ENCODE assay signal across 33 cellular contexts in the genomic region with DNA sequence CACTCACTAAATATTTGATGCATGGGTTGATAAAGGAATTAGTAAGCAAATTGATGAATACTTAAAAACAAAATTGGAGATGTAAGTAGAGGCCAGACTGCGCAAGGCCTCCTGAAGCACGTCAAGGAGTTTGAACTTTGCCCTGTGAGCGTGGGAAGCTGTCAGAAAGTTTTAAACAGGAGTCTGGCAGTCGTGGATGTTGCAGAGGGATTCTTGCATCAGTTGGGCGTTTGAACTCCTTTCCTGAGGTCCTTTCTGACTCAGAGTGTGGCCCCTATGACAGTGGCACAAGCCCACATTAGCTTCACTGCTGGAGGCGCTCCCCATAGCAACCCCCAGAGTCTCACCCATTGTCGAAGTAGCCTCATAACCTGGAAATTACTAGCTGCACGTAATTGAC. TPM values are rescaled to one million over a fixed set of nuclear protein-coding genes. Genes with fewer than 3 reads are reported as not detected.
DNase-seq lines count a peak whose midpoint lies in the region; ATAC-seq and TF ChIP-seq lines count a peak whose summit lies in the region.
"Had no signal": no experiment of that assay in that cellular context is flagged by ENCODE, and none has a peak within 500 bp of the region (broad histone marks: within the 10 kb centered on the region; RNA-seq: fewer than 3 reads in every experiment).

No MANE protein-coding gene starts in this region.

- no peak for TF ChIP-seq POLR2A in thyroid gland (IDR thresholded peaks at IDR 0.05)

- POLR2A ChIA-PET in AG04450 (lab: Yijun Ruan, JAX), result no interaction called here

- CTCF ChIA-PET in AG04450 (lab: Charles Lee), result interaction anchor here (0.5 to 1.9 kb wide), 5 partner anchors 45 to 915 kb away, joined by 3 to 5 read pairs (median 4); no protein-coding TSS in a partner anchor

- ATAC-seq in GM19467 (IDR thresholded peaks at IDR 0.05; ENCODE audit: unreplicated experiment), result no peak
- ATAC-seq: body of pancreas; CD8-positive, alpha-beta T cell; heart right ventricle; SK-N-SH treated with all-trans-retinoic acid at 6 μM for 48 hours; stimulated activated naive CD8-positive, alpha-beta T cell treated with anti-CD3 and anti-CD28 coated beads, Interleukin-15, amount 100 ng/mL, for 72 hours had no signal

- intact Hi-C loops in thyroid gland (cut with DNase I), result no loop called here

- 77 to 79% methylated on average over 8 of the region's 8 CpGs for WGBS in thyroid gland, 2 donors

- DNase-seq in AG04450 (ENCODE audit: low read depth, low spot score) (peak; percentile 51), NCI-H69 (lab: John Stamatoyannopoulos, UW) (peak; percentile 5), fibroblast of gingiva (ENCODE audit: low read depth) (peak; percentile 57), amniotic stem cell (lab: John Stamatoyannopoulos, UW) (no peak), thyroid gland (no peak), NCI-H1048 (lab: John Stamatoyannopoulos, UW) (no peak)
- DNase-seq: 8988T; activated CD4-positive, alpha-beta T cell treated with anti-CD3 and anti-CD28 coated beads for 48 hours; activated CD8-positive, alpha-beta memory T cell treated with anti-CD3 and anti-CD28 coated beads for 24 hours; activated effector memory CD4-positive, alpha-beta T cell treated with anti-CD3 and anti-CD28 coated beads, Interleukin-2, amount 50 U/mL, for 16 hours; activated naive CD8-positive, alpha-beta T cell treated with anti-CD3 and anti-CD28 coated beads for 36 hours; body of pancreas; CD8-positive, alpha-beta T cell; DMS 273 treated with DMSO at 0.1 percent for 48 hours; foreskin melanocyte; heart right ventricle; NCI-H146; NCI-H2107; NCI-H446; nucleus accumbens; small intestine; stimulated activated CD4-positive, alpha-beta T cell treated with anti-CD3 and anti-CD28 coated beads, Interleukin-1b, Interleukin-23, amount 100 ng/mL, for 48 hours; stimulated activated CD8-positive, alpha-beta memory T cell treated with anti-CD3 and anti-CD28 coated beads, Interleukin-4, amount 100 ng/mL, for 48 hours; stimulated activated naive CD8-positive, alpha-beta T cell treated with anti-CD3 and anti-CD28 coated beads, Interleukin-15, amount 100 ng/mL, for 72 hours; T-helper 2 cell had no signal

- no peak overlapping the region for H3K4me3 Mint-ChIP-seq in nephron
- H3K4me3 Mint-ChIP-seq: activated naive CD8-positive, alpha-beta T cell treated with anti-CD3 and anti-CD28 coated beads for 36 hours; CD8-positive, alpha-beta T cell; stimulated activated naive CD8-positive, alpha-beta T cell treated with anti-CD3 and anti-CD28 coated beads, Interleukin-15, amount 100 ng/mL, for 72 hours had no signal

- no peak overlapping the region for H3K4me3 ChIP-seq in AG04450 (ENCODE audit: low read depth, low read length)
- H3K4me3 ChIP-seq in thyroid gland (replicated peaks in 1 of 3), result no peak overlapping the region
- H3K4me3 ChIP-seq: body of pancreas, heart right ventricle had no signal

- H3K36me3 Mint-ChIP-seq in nephron (ENCODE audit: low read depth), result no peaks in the 10 kb centered on the region
- H3K36me3 Mint-ChIP-seq: CD8-positive, alpha-beta T cell had no signal

- H3K36me3 ChIP-seq in thyroid gland, result no peaks in the 10 kb centered on the region
- H3K36me3 ChIP-seq: heart right ventricle had no signal

- H3K4me1 Mint-ChIP-seq in nephron, result peaks cover 27% of the 10 kb centered on the region

- TF ChIP-seq CTCF in AG04450 (IDR thresholded peaks at IDR 0.05; ENCODE audit: low read depth, low read length), result no peak
- no peak for TF ChIP-seq CTCF in nephron (IDR thresholded peaks at IDR 0.05; ENCODE audit: unreplicated experiment in 3 of 3)
- no peak for TF ChIP-seq CTCF in thyroid gland (IDR thresholded peaks at IDR 0.05)

- no peaks in the 10 kb centered on the region for H3K9me3 ChIP-seq in AG04450 (ENCODE audit: control insufficient read depth, insufficient read depth, low read length)
- H3K9me3 ChIP-seq in thyroid gland, result no peaks in the 10 kb centered on the region
- H3K9me3 ChIP-seq: body of pancreas, heart right ventricle had no signal

- no peaks in the 10 kb centered on the region for H3K9me3 Mint-ChIP-seq in nephron
- H3K9me3 Mint-ChIP-seq: CD8-positive, alpha-beta T cell had no signal

- no peaks in the 10 kb centered on the region for H3K27me3 Mint-ChIP-seq in nephron (ENCODE audit: low read depth)

- peak overlapping the region; percentile 31 for H3K27ac ChIP-seq in AG04450 (ENCODE audit: low read depth, low read length)
- H3K27ac ChIP-seq in thyroid gland, result no peak overlapping the region
- H3K27ac ChIP-seq: body of pancreas, heart right ventricle, KMS-11 had no signal

- H3K27me3 ChIP-seq in AG04450 (ENCODE audit: control insufficient read depth, insufficient read depth, low read length), result no peaks in the 10 kb centered on the region
- no peaks in the 10 kb centered on the region for H3K27me3 ChIP-seq in thyroid gland
- H3K27me3 ChIP-seq: body of pancreas, heart right ventricle had no signal

- H3K27ac Mint-ChIP-seq in nephron, result peak overlapping the region in 2 of 3 experiments; percentile 25 to 46
- H3K27ac Mint-ChIP-seq: activated naive CD8-positive, alpha-beta T cell treated with anti-CD3 and anti-CD28 coated beads for 36 hours; CD8-positive, alpha-beta T cell had no signal

- peaks cover 0 to 5% of the 10 kb centered on the region in 2 donors for H3K4me1 ChIP-seq in thyroid gland
- H3K4me1 ChIP-seq: body of pancreas had no signal

RNA-seq across cellular contexts. Expression of a gene that starts 17.9 kb away (rescaled TPM):
- not detected in 2 replicates for polyA plus RNA-seq in AG04450 (2011; rRNA removed)
- polyA minus RNA-seq in AG04450 (2011; rRNA and poly(A)+ RNA removed), result not detected in 2 replicates
- total RNA-seq in thyroid gland, result not detected
- total RNA-seq: body of pancreas; CD8-positive, alpha-beta T cell; H1; heart right ventricle; HT1080; lung microvascular endothelial cell had no signal
- polyA plus RNA-seq: H1, heart right ventricle, small intestine had no signal

RNA-seq across cellular contexts. Expression of a gene that starts 45.7 kb away (rescaled TPM):
- not detected in 2 replicates for polyA plus RNA-seq in AG04450 (2011; rRNA removed)
- polyA minus RNA-seq in AG04450 (2011; rRNA and poly(A)+ RNA removed), result not detected in 2 replicates
- total RNA-seq in thyroid gland, result not detected
- total RNA-seq: body of pancreas; CD8-positive, alpha-beta T cell; cerebellum; H1; heart right ventricle; HT1080; lung microvascular endothelial cell had no signal
- polyA plus RNA-seq: H1, heart right ventricle, small intestine had no signal

Comparison
In these comparisons a context has a peak if more than half of its experiments do, and no peak if none do; other contexts are left out.
1. DNase-seq: peak in AG04450 (single experiment), NCI-H69 (single experiment) and fibroblast of gingiva (single experiment); none in amniotic stem cell (single experiment), thyroid gland (0 of 2) and NCI-H1048 (single experiment).